ENCODE assay signal across 13 cellular contexts in genomic region chr16:483351-484075, GRCh38. TPM values are rescaled to one million over a fixed set of nuclear protein-coding genes. Genes with fewer than 3 reads are reported as not detected.
DNase-seq lines count a peak whose midpoint lies in the region; ATAC-seq and TF ChIP-seq lines count a peak whose summit lies in the region.
"Had no signal": no experiment of that assay in that cellular context is flagged by ENCODE, and none has a peak within 500 bp of the region (broad histone marks: within the 10 kb centered on the region; RNA-seq: fewer than 3 reads in every experiment).

No MANE protein-coding gene starts in this region.

- TF ChIP-seq CTCF in body of pancreas (IDR thresholded peaks at IDR 0.05), result no peak

- H3K4me3 Mint-ChIP-seq in CD4-positive, alpha-beta memory T cell, result no peak overlapping the region
- H3K4me3 Mint-ChIP-seq: activated CD4-positive, alpha-beta T cell treated with anti-CD3 and anti-CD28 coated beads, Interleukin-2, amount 10 ng/mL, durations not matched to agents 24 days and 14 days; stimulated activated naive B cell treated with anti-CD40 and anti-IgM and Interleukin-4, amounts not matched to agents 10 μg/mL and 1 μg/mL and 100 μg/mL, for 72 hours had no signal

- peaks cover 0 to 2% (median 1%) of the 10 kb centered on the region in 4 donors for H3K4me1 Mint-ChIP-seq in CD4-positive, alpha-beta memory T cell
- H3K4me1 Mint-ChIP-seq: activated CD4-positive, alpha-beta T cell treated with anti-CD3 and anti-CD28 coated beads, Interleukin-2, amount 10 ng/mL, durations not matched to agents 24 days and 14 days had no signal

- DNase-seq in ecto neural progenitor cell (ENCODE audit: low spot score) (peak; percentile 70), inferior parietal cortex (ENCODE audit: extremely low spot score) (peak; percentile 68), retina (peak; percentile 75), body of pancreas (no peak), RKO (ENCODE audit: low spot score) (no peak)
- no peak for DNase-seq in CD4-positive, alpha-beta memory T cell
- DNase-seq: activated CD4-positive, alpha-beta T cell treated with anti-CD3 and anti-CD28 coated beads, Interleukin-2, amount 10 ng/mL, durations not matched to agents 24 days and 14 days; NCI-H2029 treated with DMSO at 0.1 percent for 48 hours; stimulated activated CD4-positive, alpha-beta T cell treated with anti-CD3 and anti-CD28 coated beads, Interleukin-2, amount 100 ng/mL, for 48 hours; stimulated activated naive B cell treated with anti-CD40 and anti-IgM and Interleukin-4, amounts not matched to agents 10 μg/mL and 1 μg/mL and 100 μg/mL, for 72 hours had no signal

- no peaks in the 10 kb centered on the region for H3K9me3 ChIP-seq in HUES6 (ENCODE audit: control insufficient read depth, insufficient read depth, low read depth, low read length)
- no peaks in the 10 kb centered on the region for H3K9me3 ChIP-seq in CD4-positive, alpha-beta memory T cell (ENCODE audit: control insufficient read depth in 1 of 2, low read length in 2 of 2)
- H3K9me3 ChIP-seq in body of pancreas, result no peaks in the 10 kb centered on the region

- no peaks in the 10 kb centered on the region for H3K9me3 Mint-ChIP-seq in CD4-positive, alpha-beta memory T cell
- H3K9me3 Mint-ChIP-seq: activated CD4-positive, alpha-beta T cell treated with anti-CD3 and anti-CD28 coated beads, Interleukin-2, amount 10 ng/mL, durations not matched to agents 24 days and 14 days; stimulated activated naive B cell treated with anti-CD40 and anti-IgM and Interleukin-4, amounts not matched to agents 10 μg/mL and 1 μg/mL and 100 μg/mL, for 72 hours had no signal

- no peak overlapping the region for H3K4me3 ChIP-seq in HUES6 (ENCODE audit: low read depth, low read length)
- no peak overlapping the region for H3K4me3 ChIP-seq in CD4-positive, alpha-beta memory T cell (ENCODE audit: low read length in 2 of 2)
- no peak overlapping the region for H3K4me3 ChIP-seq in body of pancreas

- 73 to 76% methylated on average over 12 to 13 of the region's 13 CpGs for WGBS in body of pancreas, 2 donors

- no peaks in the 10 kb centered on the region for H3K27me3 Mint-ChIP-seq in CD4-positive, alpha-beta memory T cell
- H3K27me3 Mint-ChIP-seq: activated CD4-positive, alpha-beta T cell treated with anti-CD3 and anti-CD28 coated beads, Interleukin-2, amount 10 ng/mL, durations not matched to agents 24 days and 14 days; stimulated activated naive B cell treated with anti-CD40 and anti-IgM and Interleukin-4, amounts not matched to agents 10 μg/mL and 1 μg/mL and 100 μg/mL, for 72 hours had no signal

- CTCF ChIA-PET in CD4-positive, alpha-beta memory T cell (lab: Charles Lee; ENCODE audit: partially characterized antibody), result no interaction called here

- ATAC-seq in HG02588 (IDR thresholded peaks at IDR 0.05; ENCODE audit: unreplicated experiment) (no peak), body of pancreas (no peak)
- ATAC-seq: stimulated activated naive B cell treated with anti-CD40 and anti-IgM and Interleukin-4, amounts not matched to agents 10 μg/mL and 1 μg/mL and 100 μg/mL, for 72 hours had no signal

- POLR2A ChIA-PET in CD4-positive, alpha-beta memory T cell (lab: Charles Lee; ENCODE audit: partially characterized antibody), result no interaction called here

- H3K27ac ChIP-seq in HUES6 (ENCODE audit: low read depth, low read length) (peak overlapping the region; percentile 70; the same call in 1 of the 2 replicates), body of pancreas (no peak overlapping the region)
- H3K27ac ChIP-seq in CD4-positive, alpha-beta memory T cell (ENCODE audit: low read depth, low read length), result no peak overlapping the region
- H3K27ac ChIP-seq: parathyroid adenoma had no signal

- intact Hi-C loops in CD4-positive, alpha-beta memory T cell (cut with micrococcal nuclease), result no loop called here
- intact Hi-C loops in body of pancreas (cut with DNase I), result loop anchor here (5.0 kb wide), 1 partner anchor 86 kb away; the partner anchor contains the start of gene NME4

- TF ChIP-seq POLR2A in body of pancreas (IDR thresholded peaks at IDR 0.05), result no peak

- peak overlapping the region; percentile 24 for H3K9ac ChIP-seq in HUES6 (ENCODE audit: low read length)
- H3K9ac ChIP-seq: parathyroid adenoma had no signal

- H3K27ac Mint-ChIP-seq in CD4-positive, alpha-beta memory T cell, result no peak overlapping the region
- H3K27ac Mint-ChIP-seq: activated CD4-positive, alpha-beta T cell treated with anti-CD3 and anti-CD28 coated beads, Interleukin-2, amount 10 ng/mL, durations not matched to agents 24 days and 14 days; stimulated activated naive B cell treated with anti-CD40 and anti-IgM and Interleukin-4, amounts not matched to agents 10 μg/mL and 1 μg/mL and 100 μg/mL, for 72 hours had no signal

- H3K36me3 ChIP-seq in HUES6 (ENCODE audit: control insufficient read depth, insufficient read depth, low read length) (peaks cover 4% of the 10 kb centered on the region; the same call in 1 of the 2 replicates), body of pancreas (replicated peaks in 1 of 2; ENCODE audit: insufficient read depth in 1 of 2, low read depth in 2 of 2) (no peaks in the 10 kb centered on the region)
- no peaks in the 10 kb centered on the region for H3K36me3 ChIP-seq in CD4-positive, alpha-beta memory T cell (ENCODE audit: insufficient read depth, low read length)

- H3K27me3 ChIP-seq in HUES6 (ENCODE audit: control insufficient read depth, insufficient read depth, low read length) (no peaks in the 10 kb centered on the region), body of pancreas (no peaks in the 10 kb centered on the region)
- no peaks in the 10 kb centered on the region for H3K27me3 ChIP-seq in CD4-positive, alpha-beta memory T cell (ENCODE audit: insufficient read depth, low read length)

- H3K4me1 ChIP-seq in HUES6 (ENCODE audit: control insufficient read depth, insufficient read depth, low read length), result peaks cover 22% of the 10 kb centered on the region
- no peaks in the 10 kb centered on the region for H3K4me1 ChIP-seq in CD4-positive, alpha-beta memory T cell (ENCODE audit: insufficient read depth, low read length)
- no peaks in the 10 kb centered on the region for H3K4me1 ChIP-seq in body of pancreas
- H3K4me1 ChIP-seq: parathyroid adenoma had no signal

- H3K36me3 Mint-ChIP-seq in CD4-positive, alpha-beta memory T cell, result peaks cover 4 to 15% of the 10 kb centered on the region in 2 donors

RNA-seq across cellular contexts. Expression of gene CAPN15, which starts 44.0 kb away (rescaled TPM):
- 10 to 100 TPM; 74.0 to 77.4 TPM for total RNA-seq in CD4-positive, alpha-beta memory T cell
- polyA plus RNA-seq in CD4-positive, alpha-beta memory T cell, result 10 to 100 TPM in 1 of 2 donors, 1 to 10 TPM in 1; 5.3 to 14.1 TPM
- total RNA-seq in body of pancreas, result 100 to 1,000 TPM in 1 of 2 donors, 10 to 100 TPM in 1; 48.0 to 104 TPM

RNA-seq across cellular contexts. Expression of gene RAB11FIP3, which starts 58.1 kb away (rescaled TPM):
- total RNA-seq in CD4-positive, alpha-beta memory T cell, result 10 to 100 TPM; 41.8 to 42.6 TPM
- polyA plus RNA-seq in CD4-positive, alpha-beta memory T cell, result 1 to 10 TPM in 1 of 2 donors, under 1 TPM in 1; 0.15 to 4.6 TPM
- 100 to 1,000 TPM in 1 of 2 donors, 10 to 100 TPM in 1; 50.1 to 122 TPM for total RNA-seq in body of pancreas

Comparison
In these comparisons a context has a peak if more than half of its experiments do, and no peak if none do; other contexts are left out.
1. DNase-seq: peak in ecto neural progenitor cell (single experiment), inferior parietal cortex (single experiment) and retina (single experiment); none in CD4-positive, alpha-beta memory T cell (0 of 5), body of pancreas (0 of 4) and RKO (single experiment).